8 cellular contexts compared by ENCODE assay signal in genomic region chr6:2766767-2767314, GRCh38. TPM values are rescaled to one million over a fixed set of nuclear protein-coding genes. Genes with fewer than 3 reads are reported as not detected.
A peak's percentile ranks its signal among the peaks of the same experiment; 100 is the strongest.
DNase-seq lines count a peak whose midpoint lies in the region; ATAC-seq and TF ChIP-seq lines count a peak whose summit lies in the region.

No MANE protein-coding gene starts in this region.

- H3K4me1 Mint-ChIP-seq in MCF 10A (ENCODE audit: insufficient read depth, unreplicated experiment) (peaks cover 24% of the 10 kb centered on the region), memory B cell (peaks cover 16% of the 10 kb centered on the region)

- DNase-seq in AML-193 (lab: John Stamatoyannopoulos, UW) (peak; percentile 33 to 34), MCF 10A (ENCODE audit: unreplicated experiment) (no peak), memory B cell (ENCODE audit: low spot score in 2 of 2) (no peak)
- no peak for DNase-seq in Jurkat, Clone E6-1 (ENCODE audit: low read depth, low spot score)
- DNase-seq in activated CD4-positive, alpha-beta T cell treated with anti-CD3 and anti-CD28 coated beads for 48 hours = no peak

- H3K27me3 Mint-ChIP-seq in MCF 10A (ENCODE audit: insufficient read depth, unreplicated experiment) (no peaks in the 10 kb centered on the region), memory B cell (no peaks in the 10 kb centered on the region)

- CTCF ChIA-PET in MCF 10A (lab: Yijun Ruan, JAX) = interaction anchor here (0.5 to 2.8 kb wide), 13 partner anchors 10 to 1984 kb away, joined by 3 to 13 read pairs (median 3); no protein-coding TSS in a partner anchor

- H3K36me3 Mint-ChIP-seq in MCF 10A (ENCODE audit: insufficient read depth, unreplicated experiment) = peaks cover 19% of the 10 kb centered on the region
- peaks cover 5% of the 10 kb centered on the region for H3K36me3 Mint-ChIP-seq in memory B cell

- no peak for ATAC-seq in memory B cell (ENCODE audit: low read depth)
- no peak for ATAC-seq in GM21619 (IDR thresholded peaks at IDR 0.05; ENCODE audit: unreplicated experiment)
- ATAC-seq in GM18873 (IDR thresholded peaks at IDR 0.05; ENCODE audit: low FRiP score, unreplicated experiment) = no peak
- no peak for ATAC-seq in HG03039 (IDR thresholded peaks at IDR 0.05; ENCODE audit: unreplicated experiment)

- H3K9me3 Mint-ChIP-seq in MCF 10A (ENCODE audit: unreplicated experiment) = no peaks in the 10 kb centered on the region
- no peaks in the 10 kb centered on the region for H3K9me3 Mint-ChIP-seq in memory B cell

- no peak for TF ChIP-seq CTCF in MCF 10A (IDR thresholded peaks at IDR 0.05; ENCODE audit: unreplicated experiment)

- intact Hi-C loops in MCF 10A (cut with micrococcal nuclease) = loop anchor here (2.0 kb wide), 1 partner anchor 44 kb away; no protein-coding TSS in a partner anchor

- peak overlapping the region; percentile 71 for H3K4me3 Mint-ChIP-seq in MCF 10A (ENCODE audit: unreplicated experiment)
- H3K4me3 Mint-ChIP-seq in memory B cell = peak overlapping the region; percentile 92

- POLR2A ChIA-PET in MCF 10A (lab: Yijun Ruan, JAX) = interaction anchor here (0.6 to 5.1 kb wide), 16 partner anchors 9 to 1252 kb away, joined by 3 to 34 read pairs (median 4); partner anchors contain the start of gene SERPINB1

- BruUV-seq in MCF 10A (replicated peaks; lab: Mats Ljungman, UMichigan) = no TSS peak

- H3K27ac Mint-ChIP-seq in MCF 10A (ENCODE audit: low read depth, unreplicated experiment) (peak overlapping the region; percentile 16), memory B cell (peak overlapping the region; percentile 58)

- H3K4me3 ChIP-seq in Jurkat, Clone E6-1 (ENCODE audit: low read length) = peak overlapping the region; percentile 77

RNA-seq across cellular contexts. Expression of gene WRNIP1, which starts 1.6 kb away (rescaled TPM):
- polyA plus RNA-seq in Jurkat, Clone E6-1 (2012; ENCODE audit: insufficient read depth, insufficient read length) = 65.2 TPM
- 33.4 and 44.8 TPM in 2 replicates for total RNA-seq in MCF 10A (2022)

RNA-seq across cellular contexts. Expression of gene MYLK4, which starts 16.1 kb away (rescaled TPM):
- not detected for polyA plus RNA-seq in Jurkat, Clone E6-1 (2012; ENCODE audit: insufficient read depth, insufficient read length)
- total RNA-seq in MCF 10A (2022) = 0.93 and 1.1 TPM in 2 replicates

Comparison
In these comparisons a context has a peak if more than half of its experiments do, and no peak if none do; other contexts are left out.
1. DNase-seq: peak in AML-193 (2 of 2); none in Jurkat, Clone E6-1 (single experiment), MCF 10A (single experiment), memory B cell (0 of 2) and activated CD4-positive, alpha-beta T cell treated with anti-CD3 and anti-CD28 coated beads for 48 hours (single experiment).